2 cellular contexts compared by ENCODE assay signal in genomic region chr19:20614971-20615370, GRCh38. TPM values are rescaled to one million over a fixed set of nuclear protein-coding genes. Genes with fewer than 3 reads are reported as not detected.
"Had no signal": no experiment of that assay in that cellular context is flagged by ENCODE, and none has a peak within 500 bp of the region (broad histone marks: within the 10 kb centered on the region; RNA-seq: fewer than 3 reads in every experiment).

No MANE protein-coding gene starts in this region.

RNA-seq across cellular contexts. Expression of gene ZNF626, which starts 46.4 kb away (rescaled TPM):
- total RNA-seq: PC-3, SJSA1 had no signal

RNA-seq across cellular contexts. Expression of gene ZNF737, which starts 49.4 kb away (rescaled TPM):
- total RNA-seq: SJSA1 had no signal
